ENCODE assay signal across 8 cellular contexts in genomic region chr1:64401285-64401684, GRCh38.
"Had no signal": no experiment of that assay in that cellular context is flagged by ENCODE, and none has a peak within 500 bp of the region (broad histone marks: within the 10 kb centered on the region; RNA-seq: fewer than 3 reads in every experiment).

No MANE protein-coding gene starts in this region.

- DNase-seq: GM23248, GOT3, H7, H9, HCEC 1CT, HFFc6 had no signal

- H3K27ac ChIP-seq: GM23248 had no signal

- H3K4me3 ChIP-seq: GM23248, GM23338, HAP-1 had no signal

- H3K9me3 ChIP-seq: HAP-1 had no signal

- H3K36me3 ChIP-seq: HAP-1 had no signal

- H3K4me1 ChIP-seq: HAP-1 had no signal
